9 cellular contexts compared by ENCODE assay signal in the genomic region with DNA sequence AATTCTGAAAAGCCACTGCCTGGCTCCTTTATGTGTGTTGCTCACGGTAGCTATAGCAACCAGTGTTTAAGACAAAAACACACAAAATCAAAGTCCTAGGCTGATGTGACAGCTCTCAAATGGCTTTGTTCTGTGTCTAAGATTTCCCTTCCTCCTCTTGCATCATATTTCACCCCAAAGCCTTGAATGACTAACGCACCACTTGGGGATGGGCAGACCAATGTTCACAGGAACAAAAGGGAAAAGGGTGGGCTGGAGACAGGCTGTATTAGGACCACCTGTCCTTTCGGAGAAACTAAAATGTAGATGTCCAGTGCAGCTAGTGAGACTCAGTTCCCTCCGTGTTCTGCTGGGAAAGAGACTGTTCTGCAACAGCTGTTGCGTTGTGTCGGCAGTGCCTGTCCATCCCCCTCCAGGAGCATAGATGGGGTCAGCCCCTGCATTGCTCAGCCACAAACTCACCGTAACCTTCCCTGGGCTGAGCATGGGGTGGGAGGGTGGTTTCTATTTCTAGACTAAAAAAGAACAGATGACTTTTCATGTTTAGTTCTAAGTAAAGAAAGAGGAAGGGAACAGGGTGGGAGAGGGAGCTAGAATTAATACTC. TPM values are rescaled to one million over a fixed set of nuclear protein-coding genes. Genes with fewer than 3 reads are reported as not detected.
A peak's percentile ranks its signal among the peaks of the same experiment; 100 is the strongest.
DNase-seq lines count a peak whose midpoint lies in the region; ATAC-seq, FAIRE-seq and TF ChIP-seq lines count a peak whose summit lies in the region.
"Had no signal": no experiment of that assay in that cellular context is flagged by ENCODE, and none has a peak within 500 bp of the region (broad histone marks: within the 10 kb centered on the region; RNA-seq: fewer than 3 reads in every experiment).

No MANE protein-coding gene starts in this region.

- no peaks in the 10 kb centered on the region for H3K36me3 ChIP-seq in sigmoid colon

- WGBS in sigmoid colon, 2 donors, result 52 to 62% methylated on average over 7 of the region's 7 CpGs

- no peaks in the 10 kb centered on the region for H3K27me3 ChIP-seq in sigmoid colon

- peaks cover 0 to 3% (median 0%) of the 10 kb centered on the region in 4 donors for H3K4me1 ChIP-seq in sigmoid colon

- H3K27ac ChIP-seq in sigmoid colon, result peak overlapping the region in 2 of 4 donors; percentile 35 to 39

- TF ChIP-seq POLR2A in GM12892 (IDR thresholded peaks at IDR 0.05; ENCODE audit: low read depth, low read length) (no peak), sigmoid colon (IDR thresholded peaks at IDR 0.05) (no peak)

- peak; percentile 9 for DNase-seq in GM12892 (ENCODE audit: insufficient read length)
- peak; percentile 85 for DNase-seq in amniotic epithelial cell (ENCODE audit: low read depth)
- DNase-seq in iris pigment epithelial cell (ENCODE audit: low read depth), result peak; percentile 83
- DNase-seq in urothelium cell line (ENCODE audit: low spot score), result peak; percentile 46
- DNase-seq in sigmoid colon, result no peak
- no peak for DNase-seq in NCI-H510A (lab: John Stamatoyannopoulos, UW)

- no peak overlapping the region for H3K4me3 ChIP-seq in sigmoid colon

- H3K9me3 ChIP-seq in sigmoid colon, result no peaks in the 10 kb centered on the region

- intact Hi-C loops in sigmoid colon (cut with DNase I), result no loop called here

- TF ChIP-seq CTCF in sigmoid colon (IDR thresholded peaks at IDR 0.05), result no peak

- TF ChIP-seq EP300 in sigmoid colon (IDR thresholded peaks at IDR 0.05), result no peak

- FAIRE-seq in GM12892 (lab: Jason Lieb, UNC) (no peak), urothelium cell line (lab: Jason Lieb, UNC) (peak; percentile 93)
- FAIRE-seq: frontal cortex had no signal

- ATAC-seq in HG03095 (IDR thresholded peaks at IDR 0.05; ENCODE audit: unreplicated experiment), result peak; percentile 80
- ATAC-seq in GM19397 (IDR thresholded peaks at IDR 0.05; ENCODE audit: unreplicated experiment), result no peak

RNA-seq across cellular contexts. Expression of gene DAAM1, which starts 26.8 kb away (rescaled TPM):
- 9.7 TPM for polyA plus RNA-seq in GM12892 (2012; ENCODE audit: missing spikeins)
- 10 to 100 TPM; 47.5 to 77.8 (median 66.6) TPM for total RNA-seq in sigmoid colon
- polyA plus RNA-seq in sigmoid colon, result 10 to 100 TPM; 11.4 to 19.2 (median 16.0) TPM

Comparison
In these comparisons a context has a peak if more than half of its experiments do, and no peak if none do; other contexts are left out.
1. DNase-seq: peak in GM12892 (single experiment), amniotic epithelial cell (single experiment), iris pigment epithelial cell (single experiment) and urothelium cell line (single experiment); none in sigmoid colon (single experiment) and NCI-H510A (single experiment).